2 cellular contexts compared by ENCODE assay signal in the genomic region with DNA sequence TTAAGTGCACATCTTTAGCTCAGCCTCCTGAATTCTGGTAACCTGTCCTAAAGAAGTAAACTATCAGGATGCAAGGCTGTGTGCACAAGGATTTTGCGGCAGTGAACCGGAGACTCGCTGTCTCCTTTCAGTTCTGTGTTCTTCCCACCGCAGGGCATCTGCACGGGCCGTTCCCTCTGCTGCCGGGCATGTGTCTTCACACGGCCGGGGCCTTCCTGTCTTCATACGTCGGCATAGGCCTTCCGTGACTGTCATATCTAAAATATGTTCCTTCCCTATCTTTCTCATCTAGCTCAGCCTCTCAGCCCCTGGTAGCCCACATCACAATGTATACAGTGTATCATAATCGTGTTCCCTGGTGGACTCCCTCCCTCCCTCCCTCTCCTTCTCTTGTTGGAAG.
TF ChIP-seq lines count a peak whose summit lies in the region.

No MANE protein-coding gene starts in this region.

TF ChIP-seq in liver, 16 proteins besides CTCF, POLR2A, EP300 and RAD21:
- TF ChIP-seq FOXA2 (IDR thresholded peaks at IDR 0.05) (no peak), REST (IDR thresholded peaks at IDR 0.05) (no peak), YY1 (IDR thresholded peaks at IDR 0.05) (no peak), EGR1 (IDR thresholded peaks at IDR 0.05; ENCODE audit: low read depth in 2 of 2) (no peak), JUND (IDR thresholded peaks at IDR 0.05) (no peak), RXRA (IDR thresholded peaks at IDR 0.05) (no peak), FOXA1 (IDR thresholded peaks at IDR 0.05) (no peak), NR2F2 (IDR thresholded peaks at IDR 0.05) (no peak), GABPA (IDR thresholded peaks at IDR 0.05 in 1 of 2, conservative IDR thresholded peaks at IDR 0.05 in 1 of 2) (no peak)

TF ChIP-seq in HepG2, 621 proteins besides CTCF, POLR2A, EP300 and RAD21:
- TF ChIP-seq ZNF709 (CRISPR knock-in tag; IDR thresholded peaks at IDR 0.05) = no peak
- TF ChIP-seq JUNB (CRISPR knock-in tag; IDR thresholded peaks at IDR 0.05; ENCODE audit: borderline replicate concordance) = no peak
- TF ChIP-seq NBN (conservative IDR thresholded peaks at IDR 0.05) = no peak
- TF ChIP-seq, protein P1, sequence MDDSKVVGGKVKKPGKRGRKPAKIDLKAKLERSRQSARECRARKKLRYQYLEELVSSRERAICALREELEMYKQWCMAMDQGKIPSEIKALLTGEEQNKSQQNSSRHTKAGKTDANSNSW (CRISPR knock-in tag; IDR thresholded peaks at IDR 0.05; ENCODE audit: borderline replicate concordance) = no peak
- no peak for TF ChIP-seq SSRP1 (CRISPR knock-in tag; IDR thresholded peaks at IDR 0.05)
- TF ChIP-seq POLR2G (IDR thresholded peaks at IDR 0.05; ENCODE audit: low read depth, low read length) = no peak
- TF ChIP-seq ZFY (CRISPR knock-in tag; IDR thresholded peaks at IDR 0.05) = no peak
- no peak for TF ChIP-seq TSC22D2 (CRISPR knock-in tag; IDR thresholded peaks at IDR 0.05; ENCODE audit: borderline replicate concordance)
- no peak for TF ChIP-seq ZNF761 (CRISPR knock-in tag; conservative IDR thresholded peaks at IDR 0.05)
- no peak for TF ChIP-seq ZHX1 (CRISPR knock-in tag; IDR thresholded peaks at IDR 0.05; ENCODE audit: low read depth)
- TF ChIP-seq, protein P2, sequence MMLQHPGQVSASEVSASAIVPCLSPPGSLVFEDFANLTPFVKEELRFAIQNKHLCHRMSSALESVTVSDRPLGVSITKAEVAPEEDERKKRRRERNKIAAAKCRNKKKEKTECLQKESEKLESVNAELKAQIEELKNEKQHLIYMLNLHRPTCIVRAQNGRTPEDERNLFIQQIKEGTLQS (CRISPR knock-in tag; IDR thresholded peaks at IDR 0.05) = no peak
- TF ChIP-seq MTA1 (CRISPR knock-in tag; IDR thresholded peaks at IDR 0.05; ENCODE audit: borderline replicate concordance) = no peak
- TF ChIP-seq ZNF746 (CRISPR knock-in tag; IDR thresholded peaks at IDR 0.05) = no peak
- TF ChIP-seq ARID2 (CRISPR knock-in tag; IDR thresholded peaks at IDR 0.05; ENCODE audit: borderline replicate concordance) = no peak
